Comparison of ENCODE assay signal across 8 cellular contexts in genomic region chr2:28665041-28665704, GRCh38.
DNase-seq lines count a peak whose midpoint lies in the region; ATAC-seq, FAIRE-seq and TF ChIP-seq lines count a peak whose summit lies in the region.

No MANE protein-coding gene starts in this region.

- H3K27me3 ChIP-seq in right atrium auricular region (no peaks in the 10 kb centered on the region), small intestine (ENCODE audit: control insufficient read depth in 2 of 2, insufficient read depth in 2 of 2, low read length in 2 of 2) (no peaks in the 10 kb centered on the region)
- no peaks in the 10 kb centered on the region for H3K27me3 ChIP-seq in CD4-positive, alpha-beta memory T cell (ENCODE audit: insufficient read depth, low read length)

- H3K36me3 ChIP-seq in right atrium auricular region = no peaks in the 10 kb centered on the region
- H3K36me3 ChIP-seq in small intestine (ENCODE audit: control insufficient read depth in 2 of 2, insufficient read depth in 2 of 2, low read length in 2 of 2) = no peaks in the 10 kb centered on the region
- H3K36me3 ChIP-seq in CD4-positive, alpha-beta memory T cell (ENCODE audit: insufficient read depth, low read length) = no peaks in the 10 kb centered on the region

- peak overlapping the region in 2 of 7 donors; percentile 6 to 56 for H3K27ac Mint-ChIP-seq in CD4-positive, alpha-beta memory T cell

- H3K4me3 ChIP-seq in right atrium auricular region (no peak overlapping the region), small intestine (ENCODE audit: low read depth in 1 of 2, low read length in 2 of 2) (no peak overlapping the region)
- H3K4me3 ChIP-seq in CD4-positive, alpha-beta memory T cell (ENCODE audit: low read length in 2 of 2) = no peak overlapping the region

- CTCF ChIA-PET in CD4-positive, alpha-beta memory T cell (lab: Charles Lee; ENCODE audit: partially characterized antibody) = interaction anchor here (1.9 kb wide), 1 partner anchor 71 kb away, joined by 9 read pairs; no protein-coding TSS in a partner anchor

- no peaks in the 10 kb centered on the region for H3K36me3 Mint-ChIP-seq in CD4-positive, alpha-beta memory T cell

- FAIRE-seq in small intestine (lab: Jason Lieb, UNC) (no peak), urothelium cell line (lab: Jason Lieb, UNC) (no peak)

- H3K9me3 ChIP-seq in right atrium auricular region = no peaks in the 10 kb centered on the region
- H3K9me3 ChIP-seq in small intestine (ENCODE audit: control insufficient read depth, low read depth) = no peaks in the 10 kb centered on the region
- no peaks in the 10 kb centered on the region for H3K9me3 ChIP-seq in CD4-positive, alpha-beta memory T cell (ENCODE audit: control insufficient read depth in 1 of 2, low read length in 2 of 2)

- DNase-seq in HCEC 1CT (peak; percentile 77), amniotic stem cell (lab: John Stamatoyannopoulos, UW) (peak; percentile 49), right atrium auricular region (ENCODE audit: low spot score) (peak; percentile 80), small intestine (peak; percentile 31), midbrain (lab: John Stamatoyannopoulos, UW) (no peak), urothelium cell line (ENCODE audit: low spot score) (no peak)
- DNase-seq in CD4-positive, alpha-beta memory T cell = no peak

- 44 to 48% (median 46%) methylated on average over 8 of the region's 8 CpGs for WGBS in small intestine, 3 donors

- H3K27me3 Mint-ChIP-seq in CD4-positive, alpha-beta memory T cell = no peaks in the 10 kb centered on the region

- no peaks in the 10 kb centered on the region for H3K9me3 Mint-ChIP-seq in CD4-positive, alpha-beta memory T cell

- H3K4me3 Mint-ChIP-seq in CD4-positive, alpha-beta memory T cell = no peak overlapping the region

- POLR2A ChIA-PET in CD4-positive, alpha-beta memory T cell (lab: Charles Lee; ENCODE audit: partially characterized antibody) = interaction anchor here (1.6 kb wide), 1 partner anchor 86 kb away, joined by 7 read pairs; the partner anchor contains the start of gene PPP1CB

- no peaks in the 10 kb centered on the region for H3K4me1 Mint-ChIP-seq in CD4-positive, alpha-beta memory T cell

- peak overlapping the region; percentile 75 for H3K27ac ChIP-seq in right atrium auricular region
- H3K27ac ChIP-seq in small intestine (ENCODE audit: low read depth in 1 of 2, low read length in 1 of 2) = peak overlapping the region in 1 of 2 donors; percentile 68
- H3K27ac ChIP-seq in CD4-positive, alpha-beta memory T cell (ENCODE audit: low read depth, low read length) = no peak overlapping the region

- peaks cover 0 to 54% of the 10 kb centered on the region in 2 donors for H3K4me1 ChIP-seq in right atrium auricular region
- peaks cover 2 to 34% of the 10 kb centered on the region in 2 donors for H3K4me1 ChIP-seq in small intestine (ENCODE audit: control insufficient read depth in 2 of 2, insufficient read depth in 1 of 2, low read depth in 1 of 2, low read length in 1 of 2)
- H3K4me1 ChIP-seq in CD4-positive, alpha-beta memory T cell (ENCODE audit: insufficient read depth, low read length) = no peaks in the 10 kb centered on the region

- TF ChIP-seq CTCF in right atrium auricular region (IDR thresholded peaks at IDR 0.05) = no peak

- no peak for ATAC-seq in GM19452 (IDR thresholded peaks at IDR 0.05; ENCODE audit: unreplicated experiment)

- intact Hi-C loops in CD4-positive, alpha-beta memory T cell (cut with micrococcal nuclease) = no loop called here

Comparison
In these comparisons a context has a peak if more than half of its experiments do, and no peak if none do; other contexts are left out.
1. DNase-seq: peak in HCEC 1CT (single experiment), amniotic stem cell (single experiment), right atrium auricular region (single experiment) and small intestine (single experiment); none in midbrain (single experiment), CD4-positive, alpha-beta memory T cell (0 of 5) and urothelium cell line (single experiment).